In genomic region chr12:68628698-68629097, GRCh38 we compare ENCODE assay signal across 22 cellular contexts. TPM values are rescaled to one million over a fixed set of nuclear protein-coding genes. Genes with fewer than 3 reads are reported as not detected.
DNase-seq lines count a peak whose midpoint lies in the region; ATAC-seq and TF ChIP-seq lines count a peak whose summit lies in the region.
"Had no signal": no experiment of that assay in that cellular context is flagged by ENCODE, and none has a peak within 500 bp of the region (broad histone marks: within the 10 kb centered on the region; RNA-seq: fewer than 3 reads in every experiment).

No MANE protein-coding gene starts in this region.

- no peak for TF ChIP-seq CTCF in CD4-positive, alpha-beta T cell (IDR thresholded peaks at IDR 0.05)
- TF ChIP-seq CTCF in H9 (conservative IDR thresholded peaks at IDR 0.05) (no peak), mesothelial cell of epicardium (IDR thresholded peaks at IDR 0.05; ENCODE audit: unreplicated experiment) (no peak)

- H3T11ph ChIP-seq in H9 (ENCODE audit: low read length), result no peak overlapping the region

- H3K4me3 Mint-ChIP-seq in CD4-positive, alpha-beta T cell, result peak overlapping the region; percentile 71
- no peak overlapping the region for H3K4me3 Mint-ChIP-seq in H9
- H3K4me3 Mint-ChIP-seq in activated CD8-positive, alpha-beta T cell treated with anti-CD3 and anti-CD28 coated beads, Interleukin-2, amount 10 ng/mL, durations not matched to agents 7 days and 5 days, result no peak overlapping the region
- H3K4me3 Mint-ChIP-seq in mesothelial cell of epicardium, result no peak overlapping the region
- H3K4me3 Mint-ChIP-seq: HFFc6 had no signal

- H4K91ac ChIP-seq in H9 (ENCODE audit: insufficient read length, low read depth, low read length), result no peak overlapping the region

- no peak overlapping the region for H2BK15ac ChIP-seq in H9 (ENCODE audit: low read depth, low read length)

- intact Hi-C loops in CD4-positive, alpha-beta T cell (cut with DNase I, micrococcal nuclease), result loop anchor here in 1 of 2 experiments (2.0 to 5.0 kb wide), 2 partner anchors 16 to 36 kb away; no protein-coding TSS in a partner anchor

- no peak overlapping the region for H2BK120ac ChIP-seq in H9 (ENCODE audit: low read depth, low read length, poor library complexity, severe bottlenecking)

- no peak overlapping the region for H2BK20ac ChIP-seq in H9 (ENCODE audit: low read depth, low read length, poor library complexity, severe bottlenecking)

- no peaks in the 10 kb centered on the region for H3K23me2 ChIP-seq in H9 (ENCODE audit: insufficient read length, low read depth, low read length, poor library complexity, severe bottlenecking)

- CTCF ChIA-PET in CD4-positive, alpha-beta T cell (lab: Charles Lee), result interaction anchor here (0.5 to 1.9 kb wide), 2 partner anchors 9 to 801 kb away, joined by 3 to 7 read pairs; no protein-coding TSS in a partner anchor
- CTCF ChIA-PET in activated CD8-positive, alpha-beta T cell treated with anti-CD3 and anti-CD28 coated beads, Interleukin-2, amount 10 ng/mL, durations not matched to agents 7 days and 5 days (lab: Charles Lee), result interaction anchor here (1.1 kb wide), 1 partner anchor 20 kb away, joined by 3 read pairs; no protein-coding TSS in a partner anchor

- no peak overlapping the region for H4K8ac ChIP-seq in H9 (replicated peaks; ENCODE audit: insufficient read length, low read depth, low read length)

- H2AK5ac ChIP-seq in H9 (ENCODE audit: insufficient read length, low read length), result no peak overlapping the region

- H3K9ac ChIP-seq in H9 (ENCODE audit: extremely low read depth, insufficient read length, low read length), result no peak overlapping the region

- H3K27me3 Mint-ChIP-seq in CD4-positive, alpha-beta T cell, result no peaks in the 10 kb centered on the region
- H3K27me3 Mint-ChIP-seq in H9 (ENCODE audit: low read depth) (no peaks in the 10 kb centered on the region), mesothelial cell of epicardium (ENCODE audit: low read depth) (no peaks in the 10 kb centered on the region)
- no peaks in the 10 kb centered on the region for H3K27me3 Mint-ChIP-seq in activated CD8-positive, alpha-beta T cell treated with anti-CD3 and anti-CD28 coated beads, Interleukin-2, amount 10 ng/mL, durations not matched to agents 7 days and 5 days (ENCODE audit: low read depth)

- H2BK5ac ChIP-seq in H9 (ENCODE audit: insufficient read length, low read length), result no peak overlapping the region

- H3K4me1 Mint-ChIP-seq in CD4-positive, alpha-beta T cell (ENCODE audit: low read depth), result peaks cover 87% of the 10 kb centered on the region
- H3K4me1 Mint-ChIP-seq in H9, result no peaks in the 10 kb centered on the region
- peaks cover 75% of the 10 kb centered on the region for H3K4me1 Mint-ChIP-seq in activated CD8-positive, alpha-beta T cell treated with anti-CD3 and anti-CD28 coated beads, Interleukin-2, amount 10 ng/mL, durations not matched to agents 7 days and 5 days (ENCODE audit: low read depth)
- H3K4me1 Mint-ChIP-seq in mesothelial cell of epicardium, result peaks cover 30% of the 10 kb centered on the region

- no peaks in the 10 kb centered on the region for H3K27me3 ChIP-seq in CD4-positive, alpha-beta T cell (ENCODE audit: control insufficient read depth, insufficient read depth, low read length)
- no peaks in the 10 kb centered on the region for H3K27me3 ChIP-seq in H9 (ENCODE audit: insufficient read depth, low read length)
- H3K27me3 ChIP-seq: heart left ventricle, stomach, transverse colon had no signal

- H3K23ac ChIP-seq in H9 (ENCODE audit: insufficient read length, low read depth, low read length), result no peak overlapping the region

- peak; percentile 29 for ATAC-seq in CD4-positive, alpha-beta T cell (ENCODE audit: poor library complexity)
- peak; percentile 18 for ATAC-seq in activated CD8-positive, alpha-beta T cell treated with anti-CD3 and anti-CD28 coated beads, Interleukin-2, amount 10 ng/mL, durations not matched to agents 7 days and 5 days
- ATAC-seq in HG03025 (IDR thresholded peaks at IDR 0.05; ENCODE audit: low FRiP score, unreplicated experiment) (no peak), GM21528 (IDR thresholded peaks at IDR 0.05; ENCODE audit: low FRiP score, unreplicated experiment) (no peak)
- ATAC-seq: heart left ventricle, Right ventricle myocardium inferior had no signal

- peaks cover 19% of the 10 kb centered on the region for H3K79me1 ChIP-seq in H9 (ENCODE audit: insufficient read depth, low read depth, low read length, poor library complexity, severe bottlenecking)

- no peak overlapping the region for H3K18ac ChIP-seq in H9 (ENCODE audit: insufficient read length, low read depth, low read length)

- H3K14ac ChIP-seq in H9 (ENCODE audit: insufficient read depth, low read length), result no peak overlapping the region

- no peak overlapping the region for H4K5ac ChIP-seq in H9 (ENCODE audit: insufficient read length, low read depth, low read length)

- H3K4me2 ChIP-seq in H9 (ENCODE audit: insufficient read depth, insufficient read length, low read length), result no peak overlapping the region

- peaks cover 6% of the 10 kb centered on the region; the same call in 1 of the 2 replicates for H3K79me2 ChIP-seq in H9 (ENCODE audit: insufficient read depth, low read length)

- no peak for DNase-seq in CD4-positive, alpha-beta T cell
- no peak for DNase-seq in H9
- no peak for DNase-seq in activated CD8-positive, alpha-beta T cell treated with anti-CD3 and anti-CD28 coated beads, Interleukin-2, amount 10 ng/mL, durations not matched to agents 7 days and 5 days
- DNase-seq in mesothelial cell of epicardium (ENCODE audit: low spot score in 2 of 2, unreplicated experiment in 2 of 2), result no peak
- no peak for DNase-seq in NCI-H2081 treated with DMSO at 0.1 percent for 48 hours (lab: John Stamatoyannopoulos, UW)
- DNase-seq in NCI-H2029 treated with DMSO at 0.1 percent for 48 hours (lab: John Stamatoyannopoulos, UW), result no peak
- DNase-seq: activated CD4-positive, alpha-beta T cell treated with anti-CD3 and anti-CD28 coated beads for 48 hours; activated T-cell treated with anti-CD3 and anti-CD28 coated beads, Interleukin-2, amount 50 U/mL, for 1 hour; DND-41; heart left ventricle; HFFc6; left ventricle myocardium inferior; NCI-H1417; NCI-H526 treated with DMSO at 0.1 percent for 48 hours; small intestine; stimulated activated CD4-positive, alpha-beta T cell treated with anti-CD3 and anti-CD28 coated beads, Interleukin-2, amount 100 ng/mL, for 48 hours; stomach; SW 1271; transverse colon had no signal

- H2BK12ac ChIP-seq in H9 (ENCODE audit: insufficient read length, low read depth, low read length), result no peak overlapping the region

- peaks cover 6% of the 10 kb centered on the region for H3K9me3 Mint-ChIP-seq in CD4-positive, alpha-beta T cell
- H3K9me3 Mint-ChIP-seq in H9, result peaks cover 11% of the 10 kb centered on the region in 2 experiments; a peak in 4 of 5 replicates
- peaks cover 30% of the 10 kb centered on the region for H3K9me3 Mint-ChIP-seq in activated CD8-positive, alpha-beta T cell treated with anti-CD3 and anti-CD28 coated beads, Interleukin-2, amount 10 ng/mL, durations not matched to agents 7 days and 5 days (ENCODE audit: insufficient read depth)
- H3K9me3 Mint-ChIP-seq in mesothelial cell of epicardium, result peaks cover 17% of the 10 kb centered on the region
- H3K9me3 Mint-ChIP-seq: HFFc6 had no signal

- H3K9me3 ChIP-seq in CD4-positive, alpha-beta T cell (ENCODE audit: control insufficient read depth, low read length), result peaks cover 7% of the 10 kb centered on the region
- no peaks in the 10 kb centered on the region for H3K9me3 ChIP-seq in H9 (ENCODE audit: control insufficient read depth, low read depth, low read length)
- H3K9me3 ChIP-seq: transverse colon had no signal

- H3K56ac ChIP-seq in H9 (ENCODE audit: insufficient read length, low read depth, low read length), result no peak overlapping the region

- no peak overlapping the region for H3K4ac ChIP-seq in H9 (ENCODE audit: low read depth, low read length)

- H3K36me3 Mint-ChIP-seq in CD4-positive, alpha-beta T cell (ENCODE audit: low read depth), result peaks cover 88% of the 10 kb centered on the region
- H3K36me3 Mint-ChIP-seq in H9 (ENCODE audit: insufficient read depth in 1 of 3, low read depth in 3 of 3) (peaks cover 30 to 39% (median 36%) of the 10 kb centered on the region in 3 experiments), mesothelial cell of epicardium (peaks cover 37% of the 10 kb centered on the region)
- H3K36me3 Mint-ChIP-seq in activated CD8-positive, alpha-beta T cell treated with anti-CD3 and anti-CD28 coated beads, Interleukin-2, amount 10 ng/mL, durations not matched to agents 7 days and 5 days (ENCODE audit: low read depth), result peaks cover 78% of the 10 kb centered on the region

- H2AFZ ChIP-seq in H9 (ENCODE audit: low read length), result no peak overlapping the region

- H3K4me1 ChIP-seq in H9 (ENCODE audit: insufficient read depth, low read length), result no peaks in the 10 kb centered on the region

- no peak overlapping the region for H3K27ac ChIP-seq in CD4-positive, alpha-beta T cell (ENCODE audit: low read depth, low read length)
- H3K27ac ChIP-seq in H9 (ENCODE audit: insufficient read length, low read depth, low read length), result no peak overlapping the region
- H3K27ac ChIP-seq: heart left ventricle, left ventricle myocardium inferior, stomach, transverse colon had no signal

- no peaks in the 10 kb centered on the region for H4K20me1 ChIP-seq in H9 (ENCODE audit: control insufficient read depth, insufficient read depth, insufficient read length)

- POLR2A ChIA-PET in CD4-positive, alpha-beta T cell (lab: Charles Lee), result interaction anchor here (1.1 to 2.1 kb wide), 5 partner anchors 10 to 245 kb away, joined by 3 to 9 read pairs (median 4); no protein-coding TSS in a partner anchor
- POLR2A ChIA-PET in activated CD8-positive, alpha-beta T cell treated with anti-CD3 and anti-CD28 coated beads, Interleukin-2, amount 10 ng/mL, durations not matched to agents 7 days and 5 days (lab: Charles Lee), result interaction anchor here (0.7 to 1.7 kb wide), 4 partner anchors 9 to 16 kb away, joined by 3 to 4 read pairs (median 4); no protein-coding TSS in a partner anchor

- peak overlapping the region; percentile 57 for H3K27ac Mint-ChIP-seq in CD4-positive, alpha-beta T cell
- H3K27ac Mint-ChIP-seq in H9, result peak overlapping the region in 2 of 3 experiments; percentile 68 to 82; a peak in 3 of 7 replicates
- H3K27ac Mint-ChIP-seq in activated CD8-positive, alpha-beta T cell treated with anti-CD3 and anti-CD28 coated beads, Interleukin-2, amount 10 ng/mL, durations not matched to agents 7 days and 5 days, result peak overlapping the region; percentile 46
- H3K27ac Mint-ChIP-seq in mesothelial cell of epicardium, result peak overlapping the region; percentile 50
- H3K27ac Mint-ChIP-seq: HFFc6 had no signal

RNA-seq across cellular contexts. Expression of gene RAP1B, which starts 18.0 kb away (rescaled TPM):
- total RNA-seq in CD4-positive, alpha-beta T cell, result 100 to 1,000 TPM; 256 to 261 TPM
- total RNA-seq in H9 (2021), result 89.1 and 97.7 TPM in 2 replicates
- total RNA-seq in activated CD8-positive, alpha-beta T cell treated with anti-CD3 and anti-CD28 coated beads, Interleukin-2, amount 10 ng/mL, durations not matched to agents 7 days and 5 days, result 100 to 1,000 TPM; 256 to 268 TPM
- total RNA-seq in mesothelial cell of epicardium, result 107 to 114 TPM (median 110 TPM) in 3 replicates

RNA-seq across cellular contexts. Expression of gene NUP107, which starts 58.1 kb away (rescaled TPM):
- 10 to 100 TPM; 37.2 to 38.7 TPM for total RNA-seq in CD4-positive, alpha-beta T cell
- total RNA-seq in H9 (2021) (142 and 147 TPM in 2 replicates), mesothelial cell of epicardium (76.6 to 85.8 TPM (median 78.3 TPM) in 3 replicates)
- 100 to 1,000 TPM; 103 to 105 TPM for total RNA-seq in activated CD8-positive, alpha-beta T cell treated with anti-CD3 and anti-CD28 coated beads, Interleukin-2, amount 10 ng/mL, durations not matched to agents 7 days and 5 days

Comparison
In these comparisons a context has a peak if more than half of its experiments do, and no peak if none do; other contexts are left out.
1. ATAC-seq: peak in CD4-positive, alpha-beta T cell (single experiment) and activated CD8-positive, alpha-beta T cell treated with anti-CD3 and anti-CD28 coated beads, Interleukin-2, amount 10 ng/mL, durations not matched to agents 7 days and 5 days (single experiment); none in HG03025 (single experiment) and GM21528 (single experiment).
2. Peak in every context shown above with its lines, with median percentiles within 50 percentile points of each other: H3K27ac Mint-ChIP-seq.